9 cellular contexts compared by ENCODE assay signal in the genomic region with DNA sequence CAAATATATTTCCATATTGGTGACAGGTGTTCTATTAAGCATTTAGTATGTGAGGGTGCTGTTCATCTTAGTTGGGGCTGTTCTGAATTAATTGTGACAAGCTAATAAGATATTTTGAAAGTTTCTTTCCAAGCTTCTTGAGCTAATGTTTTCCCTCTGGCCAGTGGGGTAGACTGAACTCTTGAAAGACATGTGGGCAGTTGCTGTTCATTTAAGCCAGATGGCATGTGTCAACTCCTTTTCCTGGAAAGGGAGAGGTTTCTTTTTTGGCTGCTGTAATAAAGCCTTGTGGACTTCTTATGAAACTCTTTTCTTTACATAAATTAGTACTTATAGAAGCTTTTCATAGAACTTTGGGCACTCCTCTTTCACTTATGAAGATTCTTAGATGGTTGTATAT. TPM values are rescaled to one million over a fixed set of nuclear protein-coding genes. Genes with fewer than 3 reads are reported as not detected.
A peak's percentile ranks its signal among the peaks of the same experiment; 100 is the strongest.
DNase-seq lines count a peak whose midpoint lies in the region; ATAC-seq and TF ChIP-seq lines count a peak whose summit lies in the region.
"Had no signal": no experiment of that assay in that cellular context is flagged by ENCODE, and none has a peak within 500 bp of the region (broad histone marks: within the 10 kb centered on the region; RNA-seq: fewer than 3 reads in every experiment).

No MANE protein-coding gene starts in this region.

- H3K27me3 ChIP-seq in BJ (ENCODE audit: control insufficient read depth, insufficient read depth, low read length): no peaks in the 10 kb centered on the region
- H3K27me3 ChIP-seq in left lung: no peaks in the 10 kb centered on the region

- peak overlapping the region in 1 of 2 donors; percentile 16 for H3K27ac ChIP-seq in left lung

- ATAC-seq in left lung (peak; percentile 75), GM21447 (IDR thresholded peaks at IDR 0.05; ENCODE audit: unreplicated experiment) (no peak)

- no peaks in the 10 kb centered on the region for H3K9me3 ChIP-seq in left lung
- H3K9me3 ChIP-seq: Caco-2 had no signal

- no peak overlapping the region for H3K4me3 ChIP-seq in BJ (ENCODE audit: low read depth, low read length)
- no peak overlapping the region for H3K4me3 ChIP-seq in astrocyte of the spinal cord (ENCODE audit: low read depth, low read length)
- no peak overlapping the region for H3K4me3 ChIP-seq in left lung

- POLR2A ChIA-PET in BJ (lab: Charles Lee): interaction anchor here (0.5 to 0.6 kb wide), 2 partner anchors 27 to 447 kb away, joined by 3 to 10 read pairs; no protein-coding TSS in a partner anchor

- H3K36me3 ChIP-seq in BJ (ENCODE audit: control insufficient read depth, insufficient read depth, low read length): no peaks in the 10 kb centered on the region; the same call in 1 of the 2 replicates
- no peaks in the 10 kb centered on the region for H3K36me3 ChIP-seq in left lung

- peak; percentile 46 for DNase-seq in BJ (ENCODE audit: low read depth)
- peak; percentile 34 for DNase-seq in KBM-7
- DNase-seq in astrocyte of the spinal cord (ENCODE audit: low read depth, low spot score): peak; percentile 19
- no peak for DNase-seq in left lung
- no peak for DNase-seq in occipital lobe (lab: John Stamatoyannopoulos, UW)
- DNase-seq in stimulated activated CD4-positive, alpha-beta T cell treated with anti-CD3 and anti-CD28 coated beads, Interleukin-2, amount 100 ng/mL, for 24 hours: no peak
- no peak for DNase-seq in NCI-H1417 (lab: John Stamatoyannopoulos, UW)
- DNase-seq: Caco-2 had no signal

- peaks cover 16 to 32% of the 10 kb centered on the region in 2 donors for H3K4me1 ChIP-seq in left lung

- intact Hi-C loops in left lung (cut with DNase I): no loop called here

- CTCF ChIA-PET in BJ (lab: Yijun Ruan, JAX): no interaction called here

- in situ Hi-C loops in KBM-7 (cut with MboI; ENCODE audit: low pct_unique_long_range_greater_than_20kb, low sequenced_read_pairs): no loop called here
- in situ Hi-C loops in astrocyte of the spinal cord (cut with HindIII; ENCODE audit: low sequenced_read_pairs): no loop called here

- TF ChIP-seq CTCF in BJ (IDR thresholded peaks at IDR 0.05; ENCODE audit: insufficient read depth, low read depth, low read length) (no peak), astrocyte of the spinal cord (IDR thresholded peaks at IDR 0.05; ENCODE audit: low read depth, low read length) (no peak), left lung (IDR thresholded peaks at IDR 0.05) (no peak)

RNA-seq across cellular contexts. Expression of gene RAB18, which starts 21.7 kb away (rescaled TPM):
- 15.6 and 61.8 TPM in 2 replicates for polyA plus RNA-seq in BJ (2011; rRNA removed)
- polyA minus RNA-seq in BJ (2011; rRNA and poly(A)+ RNA removed): 14.6 and 15.9 TPM in 2 replicates
- total RNA-seq in left lung (100 to 1,000 TPM; 101 to 115 TPM), occipital lobe (109 TPM)

Comparison
In these comparisons a context has a peak if more than half of its experiments do, and no peak if none do; other contexts are left out.
1. DNase-seq: peak in BJ (single experiment), KBM-7 (single experiment) and astrocyte of the spinal cord (single experiment); none in left lung (0 of 2), occipital lobe (single experiment), stimulated activated CD4-positive, alpha-beta T cell treated with anti-CD3 and anti-CD28 coated beads, Interleukin-2, amount 100 ng/mL, for 24 hours (0 of 2) and NCI-H1417 (0 of 3).